In genomic region chr17:32931686-32932085, GRCh38 we compare ENCODE assay signal across 32 cellular contexts. TPM values are rescaled to one million over a fixed set of nuclear protein-coding genes. Genes with fewer than 3 reads are reported as not detected.
DNase-seq lines count a peak whose midpoint lies in the region; ATAC-seq, FAIRE-seq and TF ChIP-seq lines count a peak whose summit lies in the region.
"Had no signal": no experiment of that assay in that cellular context is flagged by ENCODE, and none has a peak within 500 bp of the region (broad histone marks: within the 10 kb centered on the region; RNA-seq: fewer than 3 reads in every experiment).

No MANE protein-coding gene starts in this region.

- no TSS peak for BruUV-seq in IMR-90 (replicated peaks; lab: Mats Ljungman, UMichigan)

- WGBS in IMR-90 (ENCODE audit: extremely low coverage in 2 of 2, insufficient read length in 1 of 2), 2 experiments, result no CpG with 5 or more reads among the region's 1 CpG
- WGBS in spleen, 5 donors, result 62 to 93% (median 75%) methylated on average over 1 of the region's 1 CpG

- H3K79me1 ChIP-seq in IMR-90 (ENCODE audit: low read depth in 1 of 2, low read length in 2 of 2), result peaks cover 11 to 56% of the 10 kb centered on the region in 2 experiments

- POLR2A ChIA-PET in IMR-90 (lab: Charles Lee; ENCODE audit: unreplicated experiment), result no interaction called here

- TF ChIP-seq POLR2A in IMR-90 (IDR thresholded peaks at IDR 0.05; ENCODE audit: low read depth, low read length) (no peak), spleen (IDR thresholded peaks at IDR 0.05) (no peak)

- H3K4me1 ChIP-seq in IMR-90 (ENCODE audit: control insufficient read depth, insufficient read depth, low read length), result peaks cover 20% of the 10 kb centered on the region
- H3K4me1 ChIP-seq in foreskin keratinocyte, result no peaks in the 10 kb centered on the region
- H3K4me1 ChIP-seq in mucosa of descending colon (ENCODE audit: low read depth), result peaks cover 7% of the 10 kb centered on the region
- H3K4me1 ChIP-seq in spleen, result peaks cover 0 to 28% (median 14%) of the 10 kb centered on the region in 6 donors

- peak overlapping the region; percentile 31 for H2AK9ac ChIP-seq in IMR-90 (replicated peaks; ENCODE audit: low read depth, low read length, poor library complexity)

- H3K36me3 ChIP-seq in IMR-90 (ENCODE audit: control insufficient read depth, insufficient read depth, low read length) (peaks cover 40% of the 10 kb centered on the region), bronchial epithelial cell (ENCODE audit: control insufficient read depth, insufficient read depth, low read length) (peaks cover 5% of the 10 kb centered on the region), mucosa of descending colon (ENCODE audit: low read depth) (no peaks in the 10 kb centered on the region), spleen (no peaks in the 10 kb centered on the region)
- H3K36me3 ChIP-seq: transverse colon had no signal

- H2BK5ac ChIP-seq in IMR-90 (ENCODE audit: low read depth, low read length, poor library complexity, severe bottlenecking), result no peak overlapping the region

- no peak overlapping the region for H3K9ac ChIP-seq in IMR-90 (ENCODE audit: low read depth, low read length)
- H3K9ac ChIP-seq: BLaER1 had no signal

- TF ChIP-seq CTCF in IMR-90 (conservative IDR thresholded peaks at IDR 0.05; ENCODE audit: low read depth, low read length) (no peak), bronchial epithelial cell (IDR thresholded peaks at IDR 0.05; ENCODE audit: insufficient read depth, low read length, severe bottlenecking) (no peak), foreskin keratinocyte (conservative IDR thresholded peaks at IDR 0.05) (no peak), mucosa of descending colon (IDR thresholded peaks at IDR 0.05) (no peak), spleen (IDR thresholded peaks at IDR 0.05 in 8 of 11, conservative IDR thresholded peaks at IDR 0.05 in 3 of 11) (no peak)

- no peak overlapping the region for H2BK20ac ChIP-seq in IMR-90 (ENCODE audit: low read depth, low read length)

- H3K23ac ChIP-seq in IMR-90 (ENCODE audit: low read depth, low read length), result no peak overlapping the region

- H3K9me3 ChIP-seq in IMR-90 (ENCODE audit: control insufficient read depth, insufficient read depth, low read length) (no peaks in the 10 kb centered on the region), mucosa of descending colon (no peaks in the 10 kb centered on the region), spleen (no peaks in the 10 kb centered on the region)
- H3K9me3 ChIP-seq: BLaER1, HAP-1, SJCRH30, transverse colon had no signal

- no peak overlapping the region for H3K27ac ChIP-seq in IMR-90 (ENCODE audit: insufficient read depth, low read length)
- no peak overlapping the region for H3K27ac ChIP-seq in foreskin keratinocyte
- no peak overlapping the region for H3K27ac ChIP-seq in spleen
- H3K27ac ChIP-seq: BLaER1, SJCRH30, transverse colon, VCaP had no signal

- dilution Hi-C loops in IMR-90 (cut with HindIII; ENCODE audit: low sequenced_read_pairs, unreplicated experiment), result no loop called here

- H3K56ac ChIP-seq in IMR-90 (ENCODE audit: extremely low read depth, insufficient read depth, low read length), result no peak overlapping the region

- in situ Hi-C loops in IMR-90 (cut with MboI; ENCODE audit: low sequenced_read_pairs), result no loop called here

- no peak overlapping the region for H3K18ac ChIP-seq in IMR-90 (ENCODE audit: low read depth, low read length)

- peaks cover 9% of the 10 kb centered on the region; the same call in 1 of the 2 replicates for H4K20me1 ChIP-seq in IMR-90 (ENCODE audit: insufficient read depth, low read length)
- H4K20me1 ChIP-seq: BLaER1 had no signal

- peak; percentile 40 for DNase-seq in IMR-90
- DNase-seq in bronchial epithelial cell (ENCODE audit: low read depth), result peak; percentile 77
- DNase-seq in foreskin keratinocyte, result peak; percentile 57 to 82
- peak; percentile 48 for DNase-seq in renal cortical epithelial cell (ENCODE audit: low read depth)
- no peak for DNase-seq in mucosa of descending colon
- DNase-seq in spleen, result no peak
- no peak for DNase-seq in activated naive CD8-positive, alpha-beta T cell treated with anti-CD3 and anti-CD28 coated beads for 36 hours
- DNase-seq: activated CD4-positive, alpha-beta T cell treated with anti-CD3 and anti-CD28 coated beads for 36 hours; activated CD8-positive, alpha-beta T cell treated with anti-CD3 and anti-CD28 coated beads, Interleukin-2, amount 10 ng/mL, durations not matched to agents 7 days and 5 days; aorta; central memory CD4-positive, alpha-beta T cell; naive B cell; NCI-H146; NCI-H2107; NCI-H446 treated with DMSO at 0.1 percent for 48 hours; NCI-H82; SJCRH30; stimulated activated CD4-positive, alpha-beta T cell treated with anti-CD3 and anti-CD28 coated beads, Interleukin-15, amount 100 ng/mL, for 24 hours; SW 1271; T-helper 9 cell; transverse colon had no signal

- H3K4me2 ChIP-seq in IMR-90 (ENCODE audit: low read depth, low read length), result no peak overlapping the region
- H3K4me2 ChIP-seq: BLaER1 had no signal

- H3K27me3 ChIP-seq in IMR-90 (ENCODE audit: control insufficient read depth, insufficient read depth, low read length), result no peaks in the 10 kb centered on the region
- no peaks in the 10 kb centered on the region for H3K27me3 ChIP-seq in bronchial epithelial cell (ENCODE audit: control insufficient read depth, insufficient read depth, low read length)
- H3K27me3 ChIP-seq in foreskin keratinocyte, result no peaks in the 10 kb centered on the region
- H3K27me3 ChIP-seq in spleen (replicated peaks in 1 of 7), result peaks cover 0 to 57% (median 14%) of the 10 kb centered on the region in 7 donors
- H3K27me3 ChIP-seq: SJCRH30, transverse colon had no signal

- no peak overlapping the region for H3K14ac ChIP-seq in IMR-90 (replicated peaks; ENCODE audit: low read depth, low read length)

- no peak overlapping the region for H3K4me3 ChIP-seq in IMR-90 (ENCODE audit: insufficient read depth, low read depth, low read length)
- no peak overlapping the region for H3K4me3 ChIP-seq in bronchial epithelial cell (ENCODE audit: low read depth, low read length)
- H3K4me3 ChIP-seq in mucosa of descending colon, result no peak overlapping the region
- H3K4me3 ChIP-seq in spleen, result no peak overlapping the region
- H3K4me3 ChIP-seq: BLaER1, HAP-1, SJCRH30, transverse colon had no signal

- no peak for TF ChIP-seq RAD21 in IMR-90 (IDR thresholded peaks at IDR 0.05; ENCODE audit: low read length)

- no peak overlapping the region for H2AFZ ChIP-seq in IMR-90 (replicated peaks; ENCODE audit: low read length, poor library complexity)

- H4K5ac ChIP-seq in IMR-90 (ENCODE audit: low read depth, low read length), result no peak overlapping the region

- ATAC-seq in IMR-90 (ENCODE audit: low read depth), result no peak
- peak; percentile 72 for ATAC-seq in foreskin keratinocyte
- ATAC-seq in mucosa of descending colon, result no peak
- ATAC-seq: activated CD4-positive, alpha-beta T cell treated with anti-CD3 and anti-CD28 coated beads for 36 hours; activated CD8-positive, alpha-beta T cell treated with anti-CD3 and anti-CD28 coated beads, Interleukin-2, amount 10 ng/mL, durations not matched to agents 7 days and 5 days; activated T-helper 17 cell treated with anti-CD3 and anti-CD28 coated beads, Interleukin-2, amount 50 U/mL, for 72 hours; stimulated activated effector memory CD8-positive, alpha-beta T cell treated with anti-CD3 and anti-CD28 coated beads, Interleukin-12 subunit alpha, Interleukin-12 subunit beta, amount 100 ng/mL, for 72 hours had no signal

- H3K27ac Mint-ChIP-seq in activated naive CD8-positive, alpha-beta T cell treated with anti-CD3 and anti-CD28 coated beads for 36 hours, result no peak overlapping the region
- H3K27ac Mint-ChIP-seq: activated CD4-positive, alpha-beta T cell treated with anti-CD3 and anti-CD28 coated beads for 36 hours; activated CD8-positive, alpha-beta T cell treated with anti-CD3 and anti-CD28 coated beads, Interleukin-2, amount 10 ng/mL, durations not matched to agents 7 days and 5 days; activated naive CD4-positive, alpha-beta T cell treated with anti-CD3 and anti-CD28 coated beads, Interleukin-2, amount 50 U/mL, for 24 hours; activated T-helper 17 cell treated with anti-CD3 and anti-CD28 coated beads, Interleukin-2, amount 50 U/mL, for 72 hours; dendritic cell treated with granulocyte-macrophage colony-stimulating factor and Interleukin-4, amounts not matched to agents 40 ng/mL and 50 ng/mL, for 4 days; mesothelial cell of epicardium; stimulated activated effector memory CD8-positive, alpha-beta T cell treated with anti-CD3 and anti-CD28 coated beads, Interleukin-12 subunit alpha, Interleukin-12 subunit beta, amount 100 ng/mL, for 72 hours had no signal

- no peak overlapping the region for H2BK15ac ChIP-seq in IMR-90 (ENCODE audit: low read depth, low read length)

- peaks cover 25% of the 10 kb centered on the region for H3K27me3 Mint-ChIP-seq in activated naive CD8-positive, alpha-beta T cell treated with anti-CD3 and anti-CD28 coated beads for 36 hours

- no peaks in the 10 kb centered on the region for H3K36me3 Mint-ChIP-seq in activated naive CD8-positive, alpha-beta T cell treated with anti-CD3 and anti-CD28 coated beads for 36 hours
- H3K36me3 Mint-ChIP-seq: activated naive CD4-positive, alpha-beta T cell treated with anti-CD3 and anti-CD28 coated beads, Interleukin-2, amount 50 U/mL, for 24 hours; naive B cell; stimulated activated effector memory CD8-positive, alpha-beta T cell treated with anti-CD3 and anti-CD28 coated beads, Interleukin-12 subunit alpha, Interleukin-12 subunit beta, amount 100 ng/mL, for 72 hours had no signal

- no peak overlapping the region for H3K4me3 Mint-ChIP-seq in activated naive CD8-positive, alpha-beta T cell treated with anti-CD3 and anti-CD28 coated beads for 36 hours
- H3K4me3 Mint-ChIP-seq: activated CD4-positive, alpha-beta T cell treated with anti-CD3 and anti-CD28 coated beads for 36 hours; activated CD8-positive, alpha-beta T cell treated with anti-CD3 and anti-CD28 coated beads, Interleukin-2, amount 10 ng/mL, durations not matched to agents 7 days and 5 days; activated naive CD4-positive, alpha-beta T cell treated with anti-CD3 and anti-CD28 coated beads, Interleukin-2, amount 50 U/mL, for 24 hours; activated T-helper 17 cell treated with anti-CD3 and anti-CD28 coated beads, Interleukin-2, amount 50 U/mL, for 72 hours; dendritic cell treated with granulocyte-macrophage colony-stimulating factor and Interleukin-4, amounts not matched to agents 40 ng/mL and 50 ng/mL, for 4 days; mesothelial cell of epicardium; naive B cell; stimulated activated effector memory CD8-positive, alpha-beta T cell treated with anti-CD3 and anti-CD28 coated beads, Interleukin-12 subunit alpha, Interleukin-12 subunit beta, amount 100 ng/mL, for 72 hours had no signal

- H2BK120ac ChIP-seq in IMR-90 (ENCODE audit: low read depth, low read length), result no peak overlapping the region

- peaks cover 31% of the 10 kb centered on the region for H3K9me1 ChIP-seq in IMR-90 (ENCODE audit: insufficient read depth, low read length)

- no peak overlapping the region for H2AK5ac ChIP-seq in IMR-90 (ENCODE audit: low read depth, low read length)

- FAIRE-seq in bronchial epithelial cell (lab: Jason Lieb, UNC), result no peak

- no peak overlapping the region for H4K91ac ChIP-seq in IMR-90 (ENCODE audit: insufficient read depth, low read depth, low read length)

- no peak overlapping the region for H3K4ac ChIP-seq in IMR-90 (ENCODE audit: low read depth, low read length)

- intact Hi-C loops in IMR-90 (cut with micrococcal nuclease) (no loop called here), mucosa of descending colon (cut with DNase I, micrococcal nuclease) (no loop called here), spleen (cut with DNase I; ENCODE audit: low total_unique reads) (no loop called here)

- no peak overlapping the region for H4K8ac ChIP-seq in IMR-90 (ENCODE audit: low read depth in 2 of 2, low read length in 2 of 2)

- no peaks in the 10 kb centered on the region for H3K9me3 Mint-ChIP-seq in activated naive CD8-positive, alpha-beta T cell treated with anti-CD3 and anti-CD28 coated beads for 36 hours
- H3K9me3 Mint-ChIP-seq: activated naive CD4-positive, alpha-beta T cell treated with anti-CD3 and anti-CD28 coated beads, Interleukin-2, amount 50 U/mL, for 24 hours; activated T-helper 17 cell treated with anti-CD3 and anti-CD28 coated beads, Interleukin-2, amount 50 U/mL, for 72 hours; dendritic cell treated with granulocyte-macrophage colony-stimulating factor and Interleukin-4, amounts not matched to agents 40 ng/mL and 50 ng/mL, for 4 days; mesothelial cell of epicardium; stimulated activated effector memory CD8-positive, alpha-beta T cell treated with anti-CD3 and anti-CD28 coated beads, Interleukin-12 subunit alpha, Interleukin-12 subunit beta, amount 100 ng/mL, for 72 hours had no signal

- H3K4me1 Mint-ChIP-seq in activated naive CD8-positive, alpha-beta T cell treated with anti-CD3 and anti-CD28 coated beads for 36 hours, result no peaks in the 10 kb centered on the region
- H3K4me1 Mint-ChIP-seq: activated CD4-positive, alpha-beta T cell treated with anti-CD3 and anti-CD28 coated beads for 36 hours; activated T-helper 17 cell treated with anti-CD3 and anti-CD28 coated beads, Interleukin-2, amount 50 U/mL, for 72 hours had no signal

- CTCF ChIA-PET in IMR-90 (lab: Yijun Ruan, JAX), result no interaction called here

RNA-seq across cellular contexts. Expression of gene TMEM98, which starts 3.7 kb away (rescaled TPM):
- total RNA-seq in IMR-90 (2012; rRNA removed) (129 and 173 TPM in 2 replicates), bronchial epithelial cell (22.4 and 32.0 TPM in 2 replicates), foreskin keratinocyte (46.6 and 53.7 TPM in 2 replicates), renal cortical epithelial cell (86.0 and 208 TPM in 2 replicates), mucosa of descending colon (100 to 1,000 TPM in 1 of 3 donors, 10 to 100 TPM in 2; 56.4 to 175 (median 85.9) TPM), spleen (10 to 100 TPM; 12.0 to 41.1 (median 16.5) TPM)
- polyA plus RNA-seq in IMR-90 (2012; rRNA removed) (195 TPM in 2 replicates), foreskin keratinocyte (70.5 and 71.3 TPM in 2 replicates), spleen (1 to 10 TPM; 5.4 to 6.3 (median 5.7) TPM)
- 288 and 315 TPM in 2 replicates for polyA plus RNA-seq in IMR-90 (2012; cell fraction: cytosol; rRNA removed)
- 125 and 152 TPM in 2 replicates for polyA plus RNA-seq in IMR-90 (2012; cell fraction: nucleus; rRNA removed; ENCODE audit: low replicate concordance)
- not detected for total RNA-seq in activated naive CD8-positive, alpha-beta T cell treated with anti-CD3 and anti-CD28 coated beads for 36 hours
- total RNA-seq: activated CD8-positive, alpha-beta T cell treated with anti-CD3 and anti-CD28 coated beads, Interleukin-2, amount 10 ng/mL, durations not matched to agents 7 days and 5 days had no signal

RNA-seq across cellular contexts. Expression of gene MYO1D, which starts 54.8 kb away (rescaled TPM):
- total RNA-seq in IMR-90 (2012; rRNA removed), result 0.56 and 0.90 TPM in 2 replicates
- 0.63 and 0.67 TPM in 2 replicates for polyA plus RNA-seq in IMR-90 (2012; rRNA removed)
- 0.41 and 0.43 TPM in 2 replicates for polyA plus RNA-seq in IMR-90 (2012; cell fraction: cytosol; rRNA removed)
- polyA plus RNA-seq in IMR-90 (2012; cell fraction: nucleus; rRNA removed; ENCODE audit: low replicate concordance), result 0.13 and 0.42 TPM in 2 replicates
- 35.8 and 42.9 TPM in 2 replicates for total RNA-seq in bronchial epithelial cell
- 61.6 and 62.2 TPM in 2 replicates for total RNA-seq in foreskin keratinocyte
- polyA plus RNA-seq in foreskin keratinocyte, result 24.3 and 29.5 TPM in 2 replicates
- total RNA-seq in renal cortical epithelial cell, result 28.3 and 46.9 TPM in 2 replicates
- total RNA-seq in mucosa of descending colon, result 100 to 1,000 TPM; 166 to 495 (median 256) TPM
- total RNA-seq in spleen, result 10 to 100 TPM; 20.6 to 36.4 (median 24.1) TPM
- 1 to 10 TPM; 2.3 to 7.5 (median 2.7) TPM for polyA plus RNA-seq in spleen
- total RNA-seq in activated naive CD8-positive, alpha-beta T cell treated with anti-CD3 and anti-CD28 coated beads for 36 hours, result 1 to 10 TPM; 7.0 to 7.8 TPM

RNA-seq across cellular contexts. Expression of gene SPACA3, which starts 60.0 kb away (rescaled TPM):
- total RNA-seq in IMR-90 (2012; rRNA removed), result not detected in 2 replicates
- not detected in 2 replicates for polyA plus RNA-seq in IMR-90 (2012; rRNA removed)
- polyA plus RNA-seq in IMR-90 (2012; cell fraction: cytosol; rRNA removed), result not detected in 2 replicates
- not detected in 2 replicates for polyA plus RNA-seq in IMR-90 (2012; cell fraction: nucleus; rRNA removed; ENCODE audit: low replicate concordance)
- total RNA-seq in bronchial epithelial cell, result not detected in 2 replicates
- not detected in 2 replicates for total RNA-seq in foreskin keratinocyte
- not detected in 2 replicates for polyA plus RNA-seq in foreskin keratinocyte
- not detected in 2 replicates for total RNA-seq in renal cortical epithelial cell
- total RNA-seq in mucosa of descending colon, result not detected
- not detected for total RNA-seq in spleen
- polyA plus RNA-seq in spleen, result not detected
- total RNA-seq in activated naive CD8-positive, alpha-beta T cell treated with anti-CD3 and anti-CD28 coated beads for 36 hours, result not detected
- total RNA-seq: activated CD4-positive, alpha-beta T cell treated with anti-CD3 and anti-CD28 coated beads for 36 hours; activated CD8-positive, alpha-beta T cell treated with anti-CD3 and anti-CD28 coated beads, Interleukin-2, amount 10 ng/mL, durations not matched to agents 7 days and 5 days; aorta; liver; mesothelial cell of epicardium; posterior vena cava; RPMI7951; SJCRH30; transverse colon had no signal
- polyA plus RNA-seq: aorta, liver had no signal

Comparison
In these comparisons a context has a peak if more than half of its experiments do, and no peak if none do; other contexts are left out.
1. DNase-seq: peak in IMR-90 (single experiment), bronchial epithelial cell (single experiment), foreskin keratinocyte (2 of 2) and renal cortical epithelial cell (single experiment); none in mucosa of descending colon (0 of 3), spleen (single experiment) and activated naive CD8-positive, alpha-beta T cell treated with anti-CD3 and anti-CD28 coated beads for 36 hours (single experiment).
2. RNA of gene TMEM98, which starts 3.7 kb away (total RNA-seq): 86.0 to 208 TPM in renal cortical epithelial cell, 129 to 173 TPM in IMR-90, 56.4 to 175 TPM in mucosa of descending colon, 46.6 to 53.7 TPM in foreskin keratinocyte, 22.4 to 32.0 TPM in bronchial epithelial cell and 12.0 to 41.1 TPM in spleen; not detected in activated naive CD8-positive, alpha-beta T cell treated with anti-CD3 and anti-CD28 coated beads for 36 hours; every median in the first group is over 10 times any median in the second.